ENCODE assay signal across 29 cellular contexts in the genomic region with DNA sequence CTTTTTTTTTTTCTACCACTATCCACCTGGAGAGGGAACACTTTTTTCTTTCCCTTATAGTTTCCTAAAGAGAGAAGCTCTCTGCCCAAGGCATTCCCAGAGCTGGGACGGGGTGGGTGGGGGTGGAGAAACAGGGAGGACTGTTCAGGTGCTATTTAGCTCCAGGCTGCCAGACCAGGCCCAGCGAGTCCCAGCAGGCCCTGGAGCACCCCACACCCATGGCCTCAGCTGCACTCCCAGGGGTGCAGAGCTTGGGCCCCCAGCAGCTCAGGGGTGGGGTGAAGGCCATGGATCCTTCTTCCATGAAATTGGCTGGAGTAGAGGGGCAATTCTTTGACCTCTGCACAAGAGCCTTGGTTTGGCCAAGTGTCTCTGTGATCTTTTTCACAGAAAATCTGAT. TPM values are rescaled to one million over a fixed set of nuclear protein-coding genes. Genes with fewer than 3 reads are reported as not detected.
"Had no signal": no experiment of that assay in that cellular context is flagged by ENCODE, and none has a peak within 500 bp of the region (broad histone marks: within the 10 kb centered on the region; RNA-seq: fewer than 3 reads in every experiment).

No MANE protein-coding gene starts in this region.

- H3K4me3 ChIP-seq: gastroesophageal sphincter, heart left ventricle, hepatocyte, lung, ovary, right lobe of liver, stomach, thyroid gland had no signal

- H3K9me3 ChIP-seq: gastroesophageal sphincter, heart left ventricle, ovary, right lobe of liver, stomach, thyroid gland had no signal

- H3K4me1 ChIP-seq: right lobe of liver had no signal

- ATAC-seq: effector memory CD8-positive, alpha-beta T cell; gastroesophageal sphincter; heart left ventricle; left lobe of liver; naive thymus-derived CD8-positive, alpha-beta T cell; right lobe of liver; stimulated activated effector memory CD8-positive, alpha-beta T cell treated with anti-CD3 and anti-CD28 coated beads, Interleukin-12 subunit alpha, Interleukin-12 subunit beta, amount 100 ng/mL, for 72 hours had no signal

- DNase-seq: cortex of kidney; effector memory CD8-positive, alpha-beta T cell; foreskin fibroblast; heart left ventricle; kidney; naive thymus-derived CD8-positive, alpha-beta T cell; nephron progenitor cell; occipital lobe; ovary; right lobe of liver; stimulated activated CD4-positive, alpha-beta T cell treated with anti-CD3 and anti-CD28 coated beads, Interleukin-2, amount 100 ng/mL, for 24 hours; stimulated activated CD4-positive, alpha-beta T cell treated with anti-CD3 and anti-CD28 coated beads, Interleukin-4, amount 100 ng/mL, for 24 hours; stimulated activated naive CD4-positive, alpha-beta T cell treated with Interleukin-2 at 50 U/mL for 16 hours; stomach; thyroid gland; trophoblast cell had no signal

- H3K27me3 ChIP-seq: heart left ventricle, hepatocyte, ovary, right lobe of liver, thyroid gland had no signal

- H3K36me3 ChIP-seq: gastroesophageal sphincter, heart left ventricle, ovary, right lobe of liver, stomach, thyroid gland had no signal

- H3K27ac ChIP-seq: gastroesophageal sphincter, heart left ventricle, hepatocyte, ovary, right lobe of liver, stomach, thyroid gland had no signal

- H3K4me2 ChIP-seq: hepatocyte had no signal

- H2AFZ ChIP-seq: hepatocyte had no signal

RNA-seq across cellular contexts. Expression of gene ETV3L, which starts 4.1 kb away (rescaled TPM):
- total RNA-seq: dermis microvascular lymphatic vessel endothelial cell; gastroesophageal sphincter; heart left ventricle; hepatocyte; kidney; left lobe of liver; liver; lung; myocyte; naive thymus-derived CD8-positive, alpha-beta T cell; occipital lobe; ovary; right lobe of liver; skeletal muscle tissue; stomach; subcutaneous adipose tissue; temporal lobe; thyroid gland; urinary bladder had no signal
- polyA plus RNA-seq: esophagus; heart left ventricle; hepatocyte; liver; naive thymus-derived CD8-positive, alpha-beta T cell; ovary; stomach; urinary bladder had no signal
